ENCODE assay signal across 23 cellular contexts in the genomic region with DNA sequence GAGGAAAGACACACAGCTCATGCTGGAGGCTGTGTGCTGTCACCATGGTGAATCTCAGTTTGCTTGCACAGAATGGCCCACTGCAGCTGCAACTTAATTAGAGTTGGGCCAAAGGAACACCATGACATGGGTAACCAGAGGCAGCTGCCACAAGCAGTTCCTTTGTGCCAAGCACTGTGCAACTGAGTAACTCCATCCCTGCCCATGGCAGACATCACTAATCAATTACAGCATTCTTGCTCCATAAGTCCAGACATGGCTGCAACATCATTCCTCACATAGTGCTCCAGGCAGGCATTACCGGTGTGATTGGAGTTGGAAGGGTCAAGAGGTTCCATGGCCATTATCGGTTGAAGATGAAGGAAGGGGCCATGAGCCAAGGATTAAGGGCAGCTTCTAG.
DNase-seq lines count a peak whose midpoint lies in the region; ATAC-seq, FAIRE-seq and TF ChIP-seq lines count a peak whose summit lies in the region.
"Had no signal": no experiment of that assay in that cellular context is flagged by ENCODE, and none has a peak within 500 bp of the region (broad histone marks: within the 10 kb centered on the region; RNA-seq: fewer than 3 reads in every experiment).

No MANE protein-coding gene starts in this region.

- no peaks in the 10 kb centered on the region for H3K79me1 ChIP-seq in H1 (ENCODE audit: low read depth, low read length)

- no peak overlapping the region for H2BK20ac ChIP-seq in H1 (ENCODE audit: low read length)

- H3K9me3 ChIP-seq in HEK293 (ENCODE audit: control insufficient read depth, insufficient read depth, low read depth, low read length) (no peaks in the 10 kb centered on the region), H1 (ENCODE audit: insufficient read depth in 2 of 2, low read depth in 1 of 2, low read length in 1 of 2) (no peaks in the 10 kb centered on the region)

- no peak for TF ChIP-seq RAD21 in H1 (IDR thresholded peaks at IDR 0.05 in 1 of 2, conservative IDR thresholded peaks at IDR 0.05 in 1 of 2; ENCODE audit: low read depth in 2 of 2, low read length in 2 of 2)

- no peak overlapping the region for H3K4me3 ChIP-seq in HEK293 (ENCODE audit: low read depth, low read length)
- H3K4me3 ChIP-seq in H1 (ENCODE audit: extremely low read depth in 1 of 4, insufficient read depth in 2 of 4, low read depth in 3 of 4, low read length in 4 of 4) = no peak overlapping the region
- H3K4me3 ChIP-seq: GM12878 had no signal

- H3K27me3 ChIP-seq in H1 (replicated peaks in 1 of 4; ENCODE audit: control insufficient read depth in 3 of 4, extremely low read depth in 1 of 4, insufficient read depth in 3 of 4, low read length in 3 of 4) = no peaks in the 10 kb centered on the region; a peak in 2 of 7 replicates

- H2BK5ac ChIP-seq in H1 (ENCODE audit: low read depth, low read length) = no peak overlapping the region

- no peaks in the 10 kb centered on the region for H3K79me2 ChIP-seq in H1 (ENCODE audit: control insufficient read depth in 1 of 2, insufficient read depth in 2 of 2, low read length in 2 of 2)

- WGBS in H1 (ENCODE audit: extremely low coverage in 1 of 2, insufficient coverage in 1 of 2, insufficient read length in 1 of 2, insufficient replicate concordance in 2 of 2, low coverage in 1 of 2, low lambda C conversion rate in 2 of 2, missing lambda C conversion rate in 1 of 2), 2 experiments = 83% methylated on average over 2 of the region's 2 CpGs; no CpG with 5 or more reads in 1 of the 2 experiments

- TF ChIP-seq CTCF in HEK293 (tag by site-specific recombination; IDR thresholded peaks at IDR 0.05) (no peak), H1 (IDR thresholded peaks at IDR 0.05; ENCODE audit: control extremely low read depth in 1 of 3, insufficient read depth in 1 of 3, low read depth in 1 of 3, low read length in 3 of 3) (no peak), omental fat pad (IDR thresholded peaks at IDR 0.05) (no peak)

- H3K27ac ChIP-seq in HEK293 (ENCODE audit: extremely low read depth, low read depth, low read length) = no peak overlapping the region
- no peak overlapping the region for H3K27ac ChIP-seq in H1 (ENCODE audit: low read depth, low read length)
- H3K27ac ChIP-seq: 22Rv1 had no signal

- no peak overlapping the region for H2BK120ac ChIP-seq in H1 (replicated peaks; ENCODE audit: low read depth, low read length)

- H3K56ac ChIP-seq in H1 (replicated peaks; ENCODE audit: insufficient read length, low read depth, low read length) = no peak overlapping the region

- no peak for FAIRE-seq in H1 (lab: Jason Lieb, UNC)
- FAIRE-seq: A204.1, GM12878, GM18507 had no signal

- H3K4ac ChIP-seq in H1 (replicated peaks; ENCODE audit: insufficient read length, low read depth, low read length) = no peak overlapping the region

- POLR2A ChIA-PET in HEK293 (lab: Yijun Ruan, JAX) (no interaction called here), H1 (lab: Charles Lee; ENCODE audit: partially characterized antibody) (no interaction called here)

- H3K18ac ChIP-seq in H1 (ENCODE audit: extremely low read depth, low read length) = no peak overlapping the region

- no peak overlapping the region for H3K14ac ChIP-seq in H1 (ENCODE audit: insufficient read length)

- no peak overlapping the region for H3K9ac ChIP-seq in H1 (replicated peaks in 1 of 4; ENCODE audit: extremely low read depth in 1 of 4, low read depth in 3 of 4, low read length in 3 of 4)

- peaks cover 0 to 4% of the 10 kb centered on the region in 2 experiments for H4K20me1 ChIP-seq in H1 (replicated peaks in 1 of 2; ENCODE audit: control insufficient read depth in 1 of 2, insufficient read depth in 2 of 2, low read length in 2 of 2)

- H2AFZ ChIP-seq in H1 (ENCODE audit: low read length) = no peak overlapping the region

- no peak for ATAC-seq in omental fat pad (ENCODE audit: low FRiP score)
- ATAC-seq: GM12878, HCT116 had no signal

- no peak overlapping the region for H2BK15ac ChIP-seq in H1 (ENCODE audit: low read length)

- no peak overlapping the region for H4K8ac ChIP-seq in H1 (ENCODE audit: extremely low read depth, insufficient read depth, low read length)

- no peak overlapping the region for H4K91ac ChIP-seq in H1 (replicated peaks; ENCODE audit: insufficient read length, low read length)

- 0 out of 2 replicates have a peak overlapping the region, but pooled peaks have one; percentile 50 for H2BK12ac ChIP-seq in H1 (ENCODE audit: low read depth, low read length)

- no peak overlapping the region for H4K5ac ChIP-seq in H1 (ENCODE audit: insufficient read length, low read depth, low read length)

- H2AK5ac ChIP-seq in H1 (ENCODE audit: low read depth, low read length) = no peak overlapping the region

- no peak for TF ChIP-seq EP300 in H1 (IDR thresholded peaks at IDR 0.05; ENCODE audit: borderline replicate concordance in 1 of 2, low read depth in 2 of 2, low read length in 2 of 2)

- H3K4me1 ChIP-seq in HEK293 (ENCODE audit: control insufficient read depth, insufficient read depth, low read length) (no peaks in the 10 kb centered on the region), H1 (replicated peaks in 1 of 4; ENCODE audit: control insufficient read depth in 3 of 4, insufficient read depth in 4 of 4, low read length in 3 of 4) (peaks cover 0 to 5% (median 2%) of the 10 kb centered on the region in 4 experiments; a peak in 3 of 7 replicates)

- H3K23ac ChIP-seq in H1 (ENCODE audit: insufficient read length) = no peak overlapping the region

- no peaks in the 10 kb centered on the region for H3K23me2 ChIP-seq in H1 (ENCODE audit: low read depth, low read length)

- H3K36me3 ChIP-seq in HEK293 (ENCODE audit: control insufficient read depth in 2 of 2, insufficient read depth in 1 of 2, low read length in 2 of 2) = no peaks in the 10 kb centered on the region
- H3K36me3 ChIP-seq in H1 (ENCODE audit: control insufficient read depth in 2 of 4, insufficient read depth in 4 of 4, low read length in 3 of 4) = no peaks in the 10 kb centered on the region

- peak; percentile 29 for DNase-seq in DMS53 (lab: John Stamatoyannopoulos, UW)
- DNase-seq in DMS53 treated with DMSO at 0.1 percent for 48 hours (lab: John Stamatoyannopoulos, UW; ENCODE audit: unreplicated experiment) = no peak
- peak; percentile 66 for DNase-seq in OCI-M1 (lab: John Stamatoyannopoulos, UW)
- DNase-seq in H1 (ENCODE audit: low read depth in 1 of 2, low spot score in 2 of 2) = no peak
- no peak for DNase-seq in stimulated activated naive CD4-positive, alpha-beta T cell treated with Interleukin-2 at 50 U/mL for 16 hours (lab: John Stamatoyannopoulos, UW)
- DNase-seq in omental fat pad (ENCODE audit: low spot score) = no peak
- no peak for DNase-seq in activated CD4-positive, alpha-beta T cell treated with anti-CD3 and anti-CD28 coated beads, Interleukin-2, amount 50 U/mL, for 48 hours
- DNase-seq: C1 segment of cervical spinal cord; Calu3; CD4-positive, alpha-beta memory T cell; COR-L47; DMS79; EL; GDM1; GOT3; H7; HFFc6 had no signal

- TF ChIP-seq POLR2A in H1 (IDR thresholded peaks at IDR 0.05; ENCODE audit: control extremely low read depth in 1 of 2, low read depth in 2 of 2, low read length in 2 of 2) = no peak

- no peak overlapping the region for H3K4me2 ChIP-seq in H1 (ENCODE audit: insufficient read depth in 1 of 2, low read depth in 2 of 2, low read length in 2 of 2)

- CTCF ChIA-PET in HEK293 (lab: Yijun Ruan, JAX) (no interaction called here), H1 (lab: Charles Lee; ENCODE audit: partially characterized antibody) (interaction anchor here (1.1 to 2.6 kb wide), 3 partner anchors 7 to 151 kb away, joined by 3 to 6 read pairs (median 5); no protein-coding TSS in a partner anchor)

TF ChIP-seq in HEK293, 187 proteins besides CTCF, POLR2A, EP300 and RAD21:
- TF ChIP-seq ZSCAN30 (tag by site-specific recombination; IDR thresholded peaks at IDR 0.05) (no peak), ZNF24 (tag by site-specific recombination; IDR thresholded peaks at IDR 0.05) (no peak), ZBTB17 (tag by site-specific recombination; IDR thresholded peaks at IDR 0.05) (peak; percentile 74), ZIC2 (tag by site-specific recombination; IDR thresholded peaks at IDR 0.05) (no peak), ZNF23 (tag by site-specific recombination; IDR thresholded peaks at IDR 0.05; ENCODE audit: borderline replicate concordance) (peak; percentile 90), ZNF16 (tag by site-specific recombination; IDR thresholded peaks at IDR 0.05; ENCODE audit: low read depth) (no peak)
TF ChIP-seq in HEK293: peak in this region for 2.

TF ChIP-seq in H1, 55 proteins besides CTCF, POLR2A, EP300 and RAD21:
- TF ChIP-seq JUN (IDR thresholded peaks at IDR 0.05; ENCODE audit: low read depth, low read length) (no peak), SIX5 (IDR thresholded peaks at IDR 0.05; ENCODE audit: low read depth, low read length) (no peak), JUND (IDR thresholded peaks at IDR 0.05; ENCODE audit: low read length) (no peak), SIN3A (conservative IDR thresholded peaks at IDR 0.05 in 1 of 2, IDR thresholded peaks at IDR 0.05 in 1 of 2; ENCODE audit: low read depth in 1 of 2, low read length in 2 of 2) (no peak), MAFK (IDR thresholded peaks at IDR 0.05; ENCODE audit: low read depth, low read length) (no peak), SIRT6 (IDR thresholded peaks at IDR 0.05; ENCODE audit: low read length) (no peak)
- TF ChIP-seq, protein P1, sequence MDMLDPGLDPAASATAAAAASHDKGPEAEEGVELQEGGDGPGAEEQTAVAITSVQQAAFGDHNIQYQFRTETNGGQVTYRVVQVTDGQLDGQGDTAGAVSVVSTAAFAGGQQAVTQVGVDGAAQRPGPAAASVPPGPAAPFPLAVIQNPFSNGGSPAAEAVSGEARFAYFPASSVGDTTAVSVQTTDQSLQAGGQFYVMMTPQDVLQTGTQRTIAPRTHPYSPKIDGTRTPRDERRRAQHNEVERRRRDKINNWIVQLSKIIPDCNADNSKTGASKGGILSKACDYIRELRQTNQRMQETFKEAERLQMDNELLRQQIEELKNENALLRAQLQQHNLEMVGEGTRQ (IDR thresholded peaks at IDR 0.05; ENCODE audit: low read length) = no peak
TF ChIP-seq in H1: peak in this region for 0.

Comparison
In these comparisons a context has a peak if more than half of its experiments do, and no peak if none do; other contexts are left out.
1. DNase-seq: peak in DMS53 (single experiment) and OCI-M1 (single experiment); none in DMS53 treated with DMSO at 0.1 percent for 48 hours (single experiment), H1 (0 of 2), stimulated activated naive CD4-positive, alpha-beta T cell treated with Interleukin-2 at 50 U/mL for 16 hours (single experiment), omental fat pad (single experiment) and activated CD4-positive, alpha-beta T cell treated with anti-CD3 and anti-CD28 coated beads, Interleukin-2, amount 50 U/mL, for 48 hours (0 of 2).